In the genomic region with DNA sequence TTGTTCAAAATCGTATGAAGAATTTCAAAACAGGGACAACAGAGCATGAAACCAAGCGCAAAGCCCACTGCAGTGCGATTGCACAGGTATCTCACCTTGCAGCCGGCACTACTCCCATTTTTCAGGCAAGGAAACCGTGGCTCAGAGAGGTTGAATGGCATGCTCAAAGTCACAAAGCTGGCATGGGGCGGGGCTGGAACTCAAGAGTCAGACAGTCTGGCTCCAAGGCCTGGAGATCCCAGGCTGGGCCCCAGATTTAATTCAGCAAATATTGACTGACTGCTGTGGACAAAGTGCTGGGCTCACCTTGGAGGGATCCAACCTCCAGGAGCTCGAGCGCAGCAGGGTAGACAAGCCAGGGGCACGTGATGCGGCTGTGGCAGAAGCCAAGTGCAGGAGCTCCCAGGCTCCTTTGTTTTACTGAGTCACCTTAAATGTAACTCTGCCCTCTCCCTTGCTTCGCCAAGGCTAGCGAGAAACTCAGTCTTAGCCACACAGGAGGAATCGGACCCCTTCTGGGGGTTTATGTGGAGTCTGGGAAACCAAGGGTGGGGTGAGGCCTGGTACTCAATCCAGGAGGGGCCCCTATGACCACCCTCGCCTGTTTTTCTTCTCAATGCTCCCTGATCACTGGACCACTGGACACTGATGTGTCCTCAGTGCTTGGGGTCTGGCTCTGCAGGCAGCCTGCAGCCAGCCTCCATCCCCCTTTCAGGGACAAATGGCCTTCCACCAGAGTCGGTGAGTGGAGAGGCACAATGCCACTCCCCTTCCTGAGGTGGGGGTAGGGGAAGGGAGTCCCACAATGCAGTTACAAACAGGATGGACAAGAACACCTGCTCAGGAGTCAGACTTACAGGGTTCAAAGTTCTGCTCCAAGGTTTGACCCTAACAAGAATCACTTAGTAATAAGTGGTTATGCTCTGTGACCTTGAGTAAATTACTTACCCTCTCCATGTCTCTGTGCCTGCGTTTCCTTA, we compare ENCODE assay signal across 1 cellular context.
TF ChIP-seq lines count a peak whose summit lies in the region.

No MANE protein-coding gene starts in this region.

TF ChIP-seq in HepG2, 621 proteins besides CTCF, POLR2A, EP300 and RAD21 (continued from another document and continues in another):
- TF ChIP-seq, protein P1, sequence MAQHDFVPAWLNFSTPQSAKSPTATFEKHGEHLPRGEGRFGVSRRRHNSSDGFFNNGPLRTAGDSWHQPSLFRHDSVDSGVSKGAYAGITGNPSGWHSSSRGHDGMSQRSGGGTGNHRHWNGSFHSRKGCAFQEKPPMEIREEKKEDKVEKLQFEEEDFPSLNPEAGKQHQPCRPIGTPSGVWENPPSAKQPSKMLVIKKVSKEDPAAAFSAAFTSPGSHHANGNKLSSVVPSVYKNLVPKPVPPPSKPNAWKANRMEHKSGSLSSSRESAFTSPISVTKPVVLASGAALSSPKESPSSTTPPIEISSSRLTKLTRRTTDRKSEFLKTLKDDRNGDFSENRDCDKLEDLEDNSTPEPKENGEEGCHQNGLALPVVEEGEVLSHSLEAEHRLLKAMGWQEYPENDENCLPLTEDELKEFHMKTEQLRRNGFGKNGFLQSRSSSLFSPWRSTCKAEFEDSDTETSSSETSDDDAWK (CRISPR knock-in tag; IDR thresholded peaks at IDR 0.05) = no peak
- TF ChIP-seq, protein P2, sequence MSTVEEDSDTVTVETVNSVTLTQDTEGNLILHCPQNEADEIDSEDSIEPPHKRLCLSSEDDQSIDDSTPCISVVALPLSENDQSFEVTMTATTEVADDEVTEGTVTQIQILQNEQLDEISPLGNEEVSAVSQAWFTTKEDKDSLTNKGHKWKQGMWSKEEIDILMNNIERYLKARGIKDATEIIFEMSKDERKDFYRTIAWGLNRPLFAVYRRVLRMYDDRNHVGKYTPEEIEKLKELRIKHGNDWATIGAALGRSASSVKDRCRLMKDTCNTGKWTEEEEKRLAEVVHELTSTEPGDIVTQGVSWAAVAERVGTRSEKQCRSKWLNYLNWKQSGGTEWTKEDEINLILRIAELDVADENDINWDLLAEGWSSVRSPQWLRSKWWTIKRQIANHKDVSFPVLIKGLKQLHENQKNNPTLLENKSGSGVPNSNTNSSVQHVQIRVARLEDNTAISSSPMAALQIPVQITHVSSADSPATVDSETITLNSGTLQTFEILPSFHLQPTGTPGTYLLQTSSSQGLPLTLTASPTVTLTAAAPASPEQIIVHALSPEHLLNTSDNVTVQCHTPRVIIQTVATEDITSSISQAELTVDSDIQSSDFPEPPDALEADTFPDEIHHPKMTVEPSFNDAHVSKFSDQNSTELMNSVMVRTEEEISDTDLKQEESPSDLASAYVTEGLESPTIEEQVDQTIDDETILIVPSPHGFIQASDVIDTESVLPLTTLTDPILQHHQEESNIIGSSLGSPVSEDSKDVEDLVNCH (CRISPR knock-in tag; IDR thresholded peaks at IDR 0.05) = no peak
- TF ChIP-seq, protein P3, sequence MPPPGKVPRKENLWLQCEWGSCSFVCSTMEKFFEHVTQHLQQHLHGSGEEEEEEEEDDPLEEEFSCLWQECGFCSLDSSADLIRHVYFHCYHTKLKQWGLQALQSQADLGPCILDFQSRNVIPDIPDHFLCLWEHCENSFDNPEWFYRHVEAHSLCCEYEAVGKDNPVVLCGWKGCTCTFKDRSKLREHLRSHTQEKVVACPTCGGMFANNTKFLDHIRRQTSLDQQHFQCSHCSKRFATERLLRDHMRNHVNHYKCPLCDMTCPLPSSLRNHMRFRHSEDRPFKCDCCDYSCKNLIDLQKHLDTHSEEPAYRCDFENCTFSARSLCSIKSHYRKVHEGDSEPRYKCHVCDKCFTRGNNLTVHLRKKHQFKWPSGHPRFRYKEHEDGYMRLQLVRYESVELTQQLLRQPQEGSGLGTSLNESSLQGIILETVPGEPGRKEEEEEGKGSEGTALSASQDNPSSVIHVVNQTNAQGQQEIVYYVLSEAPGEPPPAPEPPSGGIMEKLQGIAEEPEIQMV (CRISPR knock-in tag; IDR thresholded peaks at IDR 0.05; ENCODE audit: low read depth) = no peak
- TF ChIP-seq ADNP (CRISPR knock-in tag; IDR thresholded peaks at IDR 0.05) = peak; percentile 91; the same call in 1 of the 2 replicates
- peak; percentile 22; the same call in 1 of the 2 replicates for TF ChIP-seq STAG1 (CRISPR knock-in tag; IDR thresholded peaks at IDR 0.05)
- TF ChIP-seq NFATC3 (CRISPR knock-in tag; IDR thresholded peaks at IDR 0.05) = no peak
- no peak for TF ChIP-seq SCMH1 (CRISPR knock-in tag; IDR thresholded peaks at IDR 0.05; ENCODE audit: borderline replicate concordance)
- TF ChIP-seq, protein P4, sequence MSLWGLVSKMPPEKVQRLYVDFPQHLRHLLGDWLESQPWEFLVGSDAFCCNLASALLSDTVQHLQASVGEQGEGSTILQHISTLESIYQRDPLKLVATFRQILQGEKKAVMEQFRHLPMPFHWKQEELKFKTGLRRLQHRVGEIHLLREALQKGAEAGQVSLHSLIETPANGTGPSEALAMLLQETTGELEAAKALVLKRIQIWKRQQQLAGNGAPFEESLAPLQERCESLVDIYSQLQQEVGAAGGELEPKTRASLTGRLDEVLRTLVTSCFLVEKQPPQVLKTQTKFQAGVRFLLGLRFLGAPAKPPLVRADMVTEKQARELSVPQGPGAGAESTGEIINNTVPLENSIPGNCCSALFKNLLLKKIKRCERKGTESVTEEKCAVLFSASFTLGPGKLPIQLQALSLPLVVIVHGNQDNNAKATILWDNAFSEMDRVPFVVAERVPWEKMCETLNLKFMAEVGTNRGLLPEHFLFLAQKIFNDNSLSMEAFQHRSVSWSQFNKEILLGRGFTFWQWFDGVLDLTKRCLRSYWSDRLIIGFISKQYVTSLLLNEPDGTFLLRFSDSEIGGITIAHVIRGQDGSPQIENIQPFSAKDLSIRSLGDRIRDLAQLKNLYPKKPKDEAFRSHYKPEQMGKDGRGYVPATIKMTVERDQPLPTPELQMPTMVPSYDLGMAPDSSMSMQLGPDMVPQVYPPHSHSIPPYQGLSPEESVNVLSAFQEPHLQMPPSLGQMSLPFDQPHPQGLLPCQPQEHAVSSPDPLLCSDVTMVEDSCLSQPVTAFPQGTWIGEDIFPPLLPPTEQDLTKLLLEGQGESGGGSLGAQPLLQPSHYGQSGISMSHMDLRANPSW (CRISPR knock-in tag; IDR thresholded peaks at IDR 0.05; ENCODE audit: borderline replicate concordance) = peak; percentile 83; the same call in 1 of the 2 replicates
- TF ChIP-seq GABPB1 (CRISPR knock-in tag; IDR thresholded peaks at IDR 0.05) = no peak
- TF ChIP-seq ZNF20 (CRISPR knock-in tag; IDR thresholded peaks at IDR 0.05) = no peak
- TF ChIP-seq TSC22D2 (CRISPR knock-in tag; IDR thresholded peaks at IDR 0.05; ENCODE audit: borderline replicate concordance) = no peak
- TF ChIP-seq, protein P5, sequence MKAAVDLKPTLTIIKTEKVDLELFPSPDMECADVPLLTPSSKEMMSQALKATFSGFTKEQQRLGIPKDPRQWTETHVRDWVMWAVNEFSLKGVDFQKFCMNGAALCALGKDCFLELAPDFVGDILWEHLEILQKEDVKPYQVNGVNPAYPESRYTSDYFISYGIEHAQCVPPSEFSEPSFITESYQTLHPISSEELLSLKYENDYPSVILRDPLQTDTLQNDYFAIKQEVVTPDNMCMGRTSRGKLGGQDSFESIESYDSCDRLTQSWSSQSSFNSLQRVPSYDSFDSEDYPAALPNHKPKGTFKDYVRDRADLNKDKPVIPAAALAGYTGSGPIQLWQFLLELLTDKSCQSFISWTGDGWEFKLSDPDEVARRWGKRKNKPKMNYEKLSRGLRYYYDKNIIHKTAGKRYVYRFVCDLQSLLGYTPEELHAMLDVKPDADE (CRISPR knock-in tag; IDR thresholded peaks at IDR 0.05) = no peak
- TF ChIP-seq KDM2A (CRISPR knock-in tag; IDR thresholded peaks at IDR 0.05; ENCODE audit: borderline replicate concordance, low read depth) = peak; percentile 55
- peak; percentile 57; the same call in 1 of the 2 replicates for TF ChIP-seq POGZ (CRISPR knock-in tag; IDR thresholded peaks at IDR 0.05)
- no peak for TF ChIP-seq SETDB1 (CRISPR knock-in tag; IDR thresholded peaks at IDR 0.05; ENCODE audit: borderline replicate concordance)
- peak; percentile 78 for TF ChIP-seq RARA (CRISPR knock-in tag; IDR thresholded peaks at IDR 0.05)
- TF ChIP-seq ZNF136 (CRISPR knock-in tag; IDR thresholded peaks at IDR 0.05; ENCODE audit: low read depth) = no peak
- 0 out of 2 replicates have a peak, but pooled peaks have one; percentile 23 for TF ChIP-seq RNF2 (conservative IDR thresholded peaks at IDR 0.05; ENCODE audit: low read depth)
- TF ChIP-seq ZNF747 (CRISPR knock-in tag; IDR thresholded peaks at IDR 0.05; ENCODE audit: borderline replicate concordance) = peak; percentile 74
- 0 out of 2 replicates have a peak, but pooled peaks have one; percentile 18 for TF ChIP-seq ZNF777 (CRISPR knock-in tag; IDR thresholded peaks at IDR 0.05)
- no peak for TF ChIP-seq PHB2 (IDR thresholded peaks at IDR 0.05; ENCODE audit: partially characterized antibody)
- peak; percentile 74 for TF ChIP-seq ZNF143 (CRISPR knock-in tag; IDR thresholded peaks at IDR 0.05)
- TF ChIP-seq, protein P6, sequence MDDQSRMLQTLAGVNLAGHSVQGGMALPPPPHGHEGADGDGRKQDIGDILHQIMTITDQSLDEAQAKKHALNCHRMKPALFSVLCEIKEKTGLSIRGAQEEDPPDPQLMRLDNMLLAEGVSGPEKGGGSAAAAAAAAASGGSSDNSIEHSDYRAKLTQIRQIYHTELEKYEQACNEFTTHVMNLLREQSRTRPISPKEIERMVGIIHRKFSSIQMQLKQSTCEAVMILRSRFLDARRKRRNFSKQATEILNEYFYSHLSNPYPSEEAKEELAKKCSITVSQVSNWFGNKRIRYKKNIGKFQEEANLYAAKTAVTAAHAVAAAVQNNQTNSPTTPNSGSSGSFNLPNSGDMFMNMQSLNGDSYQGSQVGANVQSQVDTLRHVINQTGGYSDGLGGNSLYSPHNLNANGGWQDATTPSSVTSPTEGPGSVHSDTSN (CRISPR knock-in tag; IDR thresholded peaks at IDR 0.05; ENCODE audit: borderline replicate concordance) = no peak
- peak; percentile 63; the same call in 1 of the 2 replicates for TF ChIP-seq MEIS2 (CRISPR knock-in tag; IDR thresholded peaks at IDR 0.05)
- TF ChIP-seq SMARCE1 (IDR thresholded peaks at IDR 0.05; ENCODE audit: borderline replicate concordance) = no peak
- no peak for TF ChIP-seq ZFP62 (CRISPR knock-in tag; IDR thresholded peaks at IDR 0.05)
- TF ChIP-seq TOE1 (CRISPR knock-in tag; IDR thresholded peaks at IDR 0.05) = no peak
- no peak for TF ChIP-seq ZNF678 (CRISPR knock-in tag; IDR thresholded peaks at IDR 0.05)
- TF ChIP-seq, protein P7, sequence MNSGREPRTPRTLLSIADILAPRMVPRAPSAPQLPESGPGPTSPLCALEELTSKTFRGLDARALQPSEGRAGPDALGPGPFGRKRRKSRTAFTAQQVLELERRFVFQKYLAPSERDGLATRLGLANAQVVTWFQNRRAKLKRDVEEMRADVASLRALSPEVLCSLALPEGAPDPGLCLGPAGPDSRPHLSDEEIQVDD (CRISPR knock-in tag; IDR thresholded peaks at IDR 0.05; ENCODE audit: borderline replicate concordance) = no peak
- TF ChIP-seq, protein P8, sequence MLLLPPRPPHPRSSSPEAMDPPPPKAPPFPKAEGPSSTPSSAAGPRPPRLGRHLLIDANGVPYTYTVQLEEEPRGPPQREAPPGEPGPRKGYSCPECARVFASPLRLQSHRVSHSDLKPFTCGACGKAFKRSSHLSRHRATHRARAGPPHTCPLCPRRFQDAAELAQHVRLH (CRISPR knock-in tag; IDR thresholded peaks at IDR 0.05; ENCODE audit: borderline replicate concordance, low read depth) = peak; percentile 55; the same call in 1 of the 2 replicates
- TF ChIP-seq, protein P9, sequence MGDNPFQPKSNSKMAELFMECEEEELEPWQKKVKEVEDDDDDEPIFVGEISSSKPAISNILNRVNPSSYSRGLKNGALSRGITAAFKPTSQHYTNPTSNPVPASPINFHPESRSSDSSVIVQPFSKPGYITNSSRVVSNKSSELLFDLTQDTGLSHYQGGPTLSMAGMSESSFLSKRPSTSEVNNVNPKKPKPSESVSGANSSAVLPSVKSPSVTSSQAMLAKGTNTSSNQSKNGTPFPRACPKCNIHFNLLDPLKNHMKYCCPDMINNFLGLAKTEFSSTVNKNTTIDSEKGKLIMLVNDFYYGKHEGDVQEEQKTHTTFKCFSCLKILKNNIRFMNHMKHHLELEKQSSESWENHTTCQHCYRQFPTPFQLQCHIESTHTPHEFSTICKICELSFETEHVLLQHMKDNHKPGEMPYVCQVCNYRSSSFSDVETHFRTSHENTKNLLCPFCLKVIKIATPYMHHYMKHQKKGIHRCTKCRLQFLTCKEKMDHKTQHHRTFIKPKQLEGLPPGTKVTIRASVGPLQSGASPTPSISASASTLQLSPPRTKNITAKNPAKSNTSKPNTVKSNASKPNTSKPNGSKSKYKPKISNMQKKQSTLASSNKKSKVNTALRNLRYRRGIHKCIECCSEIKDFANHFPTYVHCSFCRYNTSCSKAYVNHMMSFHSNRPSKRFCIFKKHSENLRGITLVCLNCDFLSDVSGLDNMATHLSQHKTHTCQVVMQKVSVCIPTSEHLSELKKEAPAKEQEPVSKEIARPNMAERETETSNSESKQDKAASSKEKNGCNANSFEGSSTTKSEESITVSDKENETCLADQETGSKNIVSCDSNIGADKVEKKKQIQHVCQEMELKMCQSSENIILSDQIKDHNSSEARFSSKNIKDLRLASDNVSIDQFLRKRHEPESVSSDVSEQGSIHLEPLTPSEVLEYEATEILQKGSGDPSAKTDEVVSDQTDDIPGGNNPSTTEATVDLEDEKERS (CRISPR knock-in tag; IDR thresholded peaks at IDR 0.05) = peak; percentile 67
- no peak for TF ChIP-seq TEAD2 (CRISPR knock-in tag; IDR thresholded peaks at IDR 0.05)
- TF ChIP-seq ZFP36L2 (CRISPR knock-in tag; IDR thresholded peaks at IDR 0.05) = no peak
- TF ChIP-seq, protein P10, sequence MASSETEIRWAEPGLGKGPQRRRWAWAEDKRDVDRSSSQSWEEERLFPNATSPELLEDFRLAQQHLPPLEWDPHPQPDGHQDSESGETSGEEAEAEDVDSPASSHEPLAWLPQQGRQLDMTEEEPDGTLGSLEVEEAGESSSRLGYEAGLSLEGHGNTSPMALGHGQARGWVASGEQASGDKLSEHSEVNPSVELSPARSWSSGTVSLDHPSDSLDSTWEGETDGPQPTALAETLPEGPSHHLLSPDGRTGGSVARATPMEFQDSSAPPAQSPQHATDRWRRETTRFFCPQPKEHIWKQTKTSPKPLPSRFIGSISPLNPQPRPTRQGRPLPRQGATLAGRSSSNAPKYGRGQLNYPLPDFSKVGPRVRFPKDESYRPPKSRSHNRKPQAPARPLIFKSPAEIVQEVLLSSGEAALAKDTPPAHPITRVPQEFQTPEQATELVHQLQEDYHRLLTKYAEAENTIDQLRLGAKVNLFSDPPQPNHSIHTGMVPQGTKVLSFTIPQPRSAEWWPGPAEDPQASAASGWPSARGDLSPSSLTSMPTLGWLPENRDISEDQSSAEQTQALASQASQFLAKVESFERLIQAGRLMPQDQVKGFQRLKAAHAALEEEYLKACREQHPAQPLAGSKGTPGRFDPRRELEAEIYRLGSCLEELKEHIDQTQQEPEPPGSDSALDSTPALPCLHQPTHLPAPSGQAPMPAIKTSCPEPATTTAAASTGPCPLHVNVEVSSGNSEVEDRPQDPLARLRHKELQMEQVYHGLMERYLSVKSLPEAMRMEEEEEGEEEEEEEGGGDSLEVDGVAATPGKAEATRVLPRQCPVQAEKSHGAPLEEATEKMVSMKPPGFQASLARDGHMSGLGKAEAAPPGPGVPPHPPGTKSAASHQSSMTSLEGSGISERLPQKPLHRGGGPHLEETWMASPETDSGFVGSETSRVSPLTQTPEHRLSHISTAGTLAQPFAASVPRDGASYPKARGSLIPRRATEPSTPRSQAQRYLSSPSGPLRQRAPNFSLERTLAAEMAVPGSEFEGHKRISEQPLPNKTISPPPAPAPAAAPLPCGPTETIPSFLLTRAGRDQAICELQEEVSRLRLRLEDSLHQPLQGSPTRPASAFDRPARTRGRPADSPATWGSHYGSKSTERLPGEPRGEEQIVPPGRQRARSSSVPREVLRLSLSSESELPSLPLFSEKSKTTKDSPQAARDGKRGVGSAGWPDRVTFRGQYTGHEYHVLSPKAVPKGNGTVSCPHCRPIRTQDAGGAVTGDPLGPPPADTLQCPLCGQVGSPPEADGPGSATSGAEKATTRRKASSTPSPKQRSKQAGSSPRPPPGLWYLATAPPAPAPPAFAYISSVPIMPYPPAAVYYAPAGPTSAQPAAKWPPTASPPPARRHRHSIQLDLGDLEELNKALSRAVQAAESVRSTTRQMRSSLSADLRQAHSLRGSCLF (CRISPR knock-in tag; IDR thresholded peaks at IDR 0.05; ENCODE audit: borderline replicate concordance) = no peak; the same call in 1 of the 2 replicates
- peak; percentile 86 for TF ChIP-seq HDAC1 (CRISPR knock-in tag; IDR thresholded peaks at IDR 0.05)
